1 cellular context compared by ENCODE assay signal in genomic region chr7:73830872-73831655, GRCh38.
A peak's percentile ranks its signal among the peaks of the same experiment; 100 is the strongest.
TF ChIP-seq lines count a peak whose summit lies in the region.

A gene with protein sequence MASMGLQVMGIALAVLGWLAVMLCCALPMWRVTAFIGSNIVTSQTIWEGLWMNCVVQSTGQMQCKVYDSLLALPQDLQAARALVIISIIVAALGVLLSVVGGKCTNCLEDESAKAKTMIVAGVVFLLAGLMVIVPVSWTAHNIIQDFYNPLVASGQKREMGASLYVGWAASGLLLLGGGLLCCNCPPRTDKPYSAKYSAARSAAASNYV (plus strand): TSS chr7:73830996. CDS start chr7:73831202, 206 bp downstream.

TF ChIP-seq in HepG2, 621 proteins besides CTCF, POLR2A, EP300 and RAD21 (continued from another document and continues in another):
- TF ChIP-seq NONO (IDR thresholded peaks at IDR 0.05) (no peak), NONO (CRISPR knock-in tag; conservative IDR thresholded peaks at IDR 0.05) (no peak; the same call in 1 of the 2 replicates), ZNF354B (CRISPR knock-in tag; IDR thresholded peaks at IDR 0.05) (no peak), THYN1 (CRISPR knock-in tag; IDR thresholded peaks at IDR 0.05; ENCODE audit: borderline replicate concordance, low read depth) (no peak), SOX6 (IDR thresholded peaks at IDR 0.05) (no peak), SOX6 (CRISPR knock-in tag; IDR thresholded peaks at IDR 0.05) (peak; percentile 16; the same call in 1 of the 2 replicates), AHR (CRISPR knock-in tag; IDR thresholded peaks at IDR 0.05) (no peak), GZF1 (CRISPR knock-in tag; IDR thresholded peaks at IDR 0.05) (no peak), ATAD3A (CRISPR knock-in tag; IDR thresholded peaks at IDR 0.05) (no peak), ZNF550 (CRISPR knock-in tag; IDR thresholded peaks at IDR 0.05; ENCODE audit: borderline replicate concordance) (no peak), HIC2 (CRISPR knock-in tag; IDR thresholded peaks at IDR 0.05; ENCODE audit: low read depth) (no peak; the same call in 1 of the 2 replicates), MBNL3 (CRISPR knock-in tag; conservative IDR thresholded peaks at IDR 0.05) (no peak), JUNB (CRISPR knock-in tag; IDR thresholded peaks at IDR 0.05; ENCODE audit: borderline replicate concordance) (no peak), ZSCAN29 (CRISPR knock-in tag; conservative IDR thresholded peaks at IDR 0.05) (no peak), ZNF83 (CRISPR knock-in tag; IDR thresholded peaks at IDR 0.05; ENCODE audit: borderline replicate concordance) (no peak; the same call in 1 of the 2 replicates), AGO1 (IDR thresholded peaks at IDR 0.05; ENCODE audit: low read depth, low read length, poor library complexity, severe bottlenecking) (peak; percentile 29), FOXP1 (IDR thresholded peaks at IDR 0.05) (no peak), FOXP1 (CRISPR knock-in tag; IDR thresholded peaks at IDR 0.05) (peak; percentile 23; the same call in 1 of the 2 replicates), MEIS1 (CRISPR knock-in tag; IDR thresholded peaks at IDR 0.05; ENCODE audit: borderline replicate concordance) (no peak), STAT6 (CRISPR knock-in tag; IDR thresholded peaks at IDR 0.05; ENCODE audit: borderline replicate concordance) (no peak), ZNF331 (CRISPR knock-in tag; IDR thresholded peaks at IDR 0.05) (peak; percentile 18; the same call in 1 of the 2 replicates), TOE1 (CRISPR knock-in tag; IDR thresholded peaks at IDR 0.05) (no peak), RFX3 (CRISPR knock-in tag; IDR thresholded peaks at IDR 0.05) (no peak), RFXAP (CRISPR knock-in tag; IDR thresholded peaks at IDR 0.05; ENCODE audit: borderline replicate concordance) (no peak), HOXA7 (CRISPR knock-in tag; IDR thresholded peaks at IDR 0.05) (no peak), MAFK (conservative IDR thresholded peaks at IDR 0.05 in 1 of 2, IDR thresholded peaks at IDR 0.05 in 1 of 2; ENCODE audit: low read length in 2 of 2) (no peak), EZH2 (conservative IDR thresholded peaks at IDR 0.05; ENCODE audit: low read depth, low read length) (no peak), ZNF337 (CRISPR knock-in tag; IDR thresholded peaks at IDR 0.05; ENCODE audit: borderline replicate concordance, low read depth) (no peak), SNRNP70 (IDR thresholded peaks at IDR 0.05; ENCODE audit: low read depth, low read length) (no peak), ZBTB26 (CRISPR knock-in tag; IDR thresholded peaks at IDR 0.05; ENCODE audit: borderline replicate concordance) (peak; percentile 26; the same call in 1 of the 2 replicates), FUBP1 (CRISPR knock-in tag; IDR thresholded peaks at IDR 0.05; ENCODE audit: borderline replicate concordance) (no peak), ZNF503 (CRISPR knock-in tag; IDR thresholded peaks at IDR 0.05) (no peak), KMT2B (CRISPR knock-in tag; IDR thresholded peaks at IDR 0.05) (peak; percentile 11; the same call in 1 of the 2 replicates), E2F5 (CRISPR knock-in tag; conservative IDR thresholded peaks at IDR 0.05) (no peak), REXO4 (CRISPR knock-in tag; IDR thresholded peaks at IDR 0.05; ENCODE audit: borderline replicate concordance) (peak; percentile 78), KDM3A (CRISPR knock-in tag; IDR thresholded peaks at IDR 0.05; ENCODE audit: low read depth) (no peak), ATF3 (CRISPR knock-in tag; IDR thresholded peaks at IDR 0.05) (no peak)
- TF ChIP-seq, protein P1, sequence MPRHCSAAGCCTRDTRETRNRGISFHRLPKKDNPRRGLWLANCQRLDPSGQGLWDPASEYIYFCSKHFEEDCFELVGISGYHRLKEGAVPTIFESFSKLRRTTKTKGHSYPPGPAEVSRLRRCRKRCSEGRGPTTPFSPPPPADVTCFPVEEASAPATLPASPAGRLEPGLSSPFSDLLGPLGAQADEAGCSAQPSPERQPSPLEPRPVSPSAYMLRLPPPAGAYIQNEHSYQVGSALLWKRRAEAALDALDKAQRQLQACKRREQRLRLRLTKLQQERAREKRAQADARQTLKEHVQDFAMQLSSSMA (CRISPR knock-in tag; IDR thresholded peaks at IDR 0.05): peak; percentile 36; the same call in 1 of the 2 replicates
- TF ChIP-seq, protein P2, sequence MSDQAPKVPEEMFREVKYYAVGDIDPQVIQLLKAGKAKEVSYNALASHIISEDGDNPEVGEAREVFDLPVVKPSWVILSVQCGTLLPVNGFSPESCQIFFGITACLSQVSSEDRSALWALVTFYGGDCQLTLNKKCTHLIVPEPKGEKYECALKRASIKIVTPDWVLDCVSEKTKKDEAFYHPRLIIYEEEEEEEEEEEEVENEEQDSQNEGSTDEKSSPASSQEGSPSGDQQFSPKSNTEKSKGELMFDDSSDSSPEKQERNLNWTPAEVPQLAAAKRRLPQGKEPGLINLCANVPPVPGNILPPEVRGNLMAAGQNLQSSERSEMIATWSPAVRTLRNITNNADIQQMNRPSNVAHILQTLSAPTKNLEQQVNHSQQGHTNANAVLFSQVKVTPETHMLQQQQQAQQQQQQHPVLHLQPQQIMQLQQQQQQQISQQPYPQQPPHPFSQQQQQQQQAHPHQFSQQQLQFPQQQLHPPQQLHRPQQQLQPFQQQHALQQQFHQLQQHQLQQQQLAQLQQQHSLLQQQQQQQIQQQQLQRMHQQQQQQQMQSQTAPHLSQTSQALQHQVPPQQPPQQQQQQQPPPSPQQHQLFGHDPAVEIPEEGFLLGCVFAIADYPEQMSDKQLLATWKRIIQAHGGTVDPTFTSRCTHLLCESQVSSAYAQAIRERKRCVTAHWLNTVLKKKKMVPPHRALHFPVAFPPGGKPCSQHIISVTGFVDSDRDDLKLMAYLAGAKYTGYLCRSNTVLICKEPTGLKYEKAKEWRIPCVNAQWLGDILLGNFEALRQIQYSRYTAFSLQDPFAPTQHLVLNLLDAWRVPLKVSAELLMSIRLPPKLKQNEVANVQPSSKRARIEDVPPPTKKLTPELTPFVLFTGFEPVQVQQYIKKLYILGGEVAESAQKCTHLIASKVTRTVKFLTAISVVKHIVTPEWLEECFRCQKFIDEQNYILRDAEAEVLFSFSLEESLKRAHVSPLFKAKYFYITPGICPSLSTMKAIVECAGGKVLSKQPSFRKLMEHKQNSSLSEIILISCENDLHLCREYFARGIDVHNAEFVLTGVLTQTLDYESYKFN (CRISPR knock-in tag; conservative IDR thresholded peaks at IDR 0.05): peak; percentile 28; the same call in 1 of the 2 replicates
- TF ChIP-seq, protein P3, sequence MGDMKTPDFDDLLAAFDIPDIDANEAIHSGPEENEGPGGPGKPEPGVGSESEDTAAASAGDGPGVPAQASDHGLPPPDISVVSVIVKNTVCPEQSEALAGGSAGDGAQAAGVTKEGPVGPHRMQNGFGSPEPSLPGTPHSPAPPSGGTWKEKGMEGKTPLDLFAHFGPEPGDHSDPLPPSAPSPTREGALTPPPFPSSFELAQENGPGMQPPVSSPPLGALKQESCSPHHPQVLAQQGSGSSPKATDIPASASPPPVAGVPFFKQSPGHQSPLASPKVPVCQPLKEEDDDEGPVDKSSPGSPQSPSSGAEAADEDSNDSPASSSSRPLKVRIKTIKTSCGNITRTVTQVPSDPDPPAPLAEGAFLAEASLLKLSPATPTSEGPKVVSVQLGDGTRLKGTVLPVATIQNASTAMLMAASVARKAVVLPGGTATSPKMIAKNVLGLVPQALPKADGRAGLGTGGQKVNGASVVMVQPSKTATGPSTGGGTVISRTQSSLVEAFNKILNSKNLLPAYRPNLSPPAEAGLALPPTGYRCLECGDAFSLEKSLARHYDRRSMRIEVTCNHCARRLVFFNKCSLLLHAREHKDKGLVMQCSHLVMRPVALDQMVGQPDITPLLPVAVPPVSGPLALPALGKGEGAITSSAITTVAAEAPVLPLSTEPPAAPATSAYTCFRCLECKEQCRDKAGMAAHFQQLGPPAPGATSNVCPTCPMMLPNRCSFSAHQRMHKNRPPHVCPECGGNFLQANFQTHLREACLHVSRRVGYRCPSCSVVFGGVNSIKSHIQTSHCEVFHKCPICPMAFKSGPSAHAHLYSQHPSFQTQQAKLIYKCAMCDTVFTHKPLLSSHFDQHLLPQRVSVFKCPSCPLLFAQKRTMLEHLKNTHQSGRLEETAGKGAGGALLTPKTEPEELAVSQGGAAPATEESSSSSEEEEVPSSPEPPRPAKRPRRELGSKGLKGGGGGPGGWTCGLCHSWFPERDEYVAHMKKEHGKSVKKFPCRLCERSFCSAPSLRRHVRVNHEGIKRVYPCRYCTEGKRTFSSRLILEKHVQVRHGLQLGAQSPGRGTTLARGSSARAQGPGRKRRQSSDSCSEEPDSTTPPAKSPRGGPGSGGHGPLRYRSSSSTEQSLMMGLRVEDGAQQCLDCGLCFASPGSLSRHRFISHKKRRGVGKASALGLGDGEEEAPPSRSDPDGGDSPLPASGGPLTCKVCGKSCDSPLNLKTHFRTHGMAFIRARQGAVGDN (CRISPR knock-in tag; IDR thresholded peaks at IDR 0.05): peak; percentile 93
